ENCODE assay signal across 1 cellular context in the genomic region with DNA sequence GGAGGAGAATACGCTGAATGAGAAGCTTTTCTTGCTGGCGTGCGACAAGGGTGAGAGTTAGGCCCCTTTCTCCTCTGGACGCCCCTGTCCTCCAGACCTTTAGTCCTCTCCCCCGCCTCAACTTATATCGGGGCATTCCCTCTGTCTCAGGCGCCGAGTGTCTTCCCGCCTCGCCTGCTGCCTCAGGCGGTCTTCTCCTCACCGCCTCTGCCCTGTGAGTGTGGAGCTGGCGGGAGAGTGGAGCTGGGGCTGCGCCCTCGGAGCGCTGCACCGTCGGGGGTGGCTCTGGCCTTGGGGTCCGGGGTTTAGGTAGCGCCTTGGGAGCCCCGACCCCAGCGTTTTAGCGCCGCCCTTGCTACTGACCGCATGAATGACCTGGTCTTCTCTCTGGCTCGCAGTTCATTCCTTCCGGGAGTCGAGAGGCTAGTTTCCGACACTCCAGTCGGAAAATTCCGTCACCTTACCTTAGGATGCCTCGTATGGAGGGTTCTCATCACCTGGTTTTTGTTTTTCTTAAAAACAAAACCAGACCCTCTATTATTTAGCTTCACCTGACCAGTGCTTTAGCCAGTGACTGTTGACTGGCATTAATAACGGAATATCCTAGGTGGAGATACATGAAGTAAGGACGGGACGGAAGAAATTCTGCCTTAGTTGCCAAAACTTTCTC.
TF ChIP-seq lines count a peak whose summit lies in the region.

No MANE protein-coding gene starts in this region.

TF ChIP-seq in HepG2, 621 proteins besides CTCF, POLR2A, EP300 and RAD21 (continued from another document and continues in another):
- TF ChIP-seq ZNF512B (CRISPR knock-in tag; IDR thresholded peaks at IDR 0.05; ENCODE audit: borderline replicate concordance): peak; percentile 81
- peak; percentile 71 for TF ChIP-seq ZNF18 (CRISPR knock-in tag; IDR thresholded peaks at IDR 0.05; ENCODE audit: insufficient replicate concordance)
- 0 out of 2 replicates have a peak, but pooled peaks have one; percentile 49 for TF ChIP-seq PHF21A (CRISPR knock-in tag; IDR thresholded peaks at IDR 0.05)
- TF ChIP-seq ZNF12 (CRISPR knock-in tag; IDR thresholded peaks at IDR 0.05): no peak
- no peak for TF ChIP-seq FOXA3 (CRISPR knock-in tag; IDR thresholded peaks at IDR 0.05)
- TF ChIP-seq ZNF614 (CRISPR knock-in tag; IDR thresholded peaks at IDR 0.05; ENCODE audit: borderline replicate concordance): 0 out of 2 replicates have a peak, but pooled peaks have one; percentile 36
- no peak for TF ChIP-seq ZFP36L2 (CRISPR knock-in tag; IDR thresholded peaks at IDR 0.05)
- TF ChIP-seq SKIL (CRISPR knock-in tag; IDR thresholded peaks at IDR 0.05; ENCODE audit: borderline replicate concordance): peak; percentile 72; the same call in 1 of the 2 replicates
- peak; percentile 67; the same call in 1 of the 2 replicates for TF ChIP-seq GMEB1 (CRISPR knock-in tag; IDR thresholded peaks at IDR 0.05; ENCODE audit: borderline replicate concordance)
- no peak; the same call in 1 of the 2 replicates for TF ChIP-seq ZNF616 (CRISPR knock-in tag; IDR thresholded peaks at IDR 0.05; ENCODE audit: low read depth)
- TF ChIP-seq GZF1 (CRISPR knock-in tag; IDR thresholded peaks at IDR 0.05): no peak; the same call in 1 of the 2 replicates
- peak; percentile 46; the same call in 1 of the 2 replicates for TF ChIP-seq MTA1 (CRISPR knock-in tag; IDR thresholded peaks at IDR 0.05; ENCODE audit: borderline replicate concordance)
- peak; percentile 78 for TF ChIP-seq KMT2A (CRISPR knock-in tag; IDR thresholded peaks at IDR 0.05)
- no peak; the same call in 1 of the 2 replicates for TF ChIP-seq ZNF704 (CRISPR knock-in tag; IDR thresholded peaks at IDR 0.05; ENCODE audit: borderline replicate concordance)
- peak; percentile 43; the same call in 1 of the 2 replicates for TF ChIP-seq ZBTB7B (CRISPR knock-in tag; IDR thresholded peaks at IDR 0.05)
- no peak for TF ChIP-seq SRSF1 (optimal IDR thresholded peaks at IDR 0.05; ENCODE audit: low read depth, low read length)
- 0 out of 2 replicates have a peak, but pooled peaks have one; percentile 8 for TF ChIP-seq ZNF142 (CRISPR knock-in tag; IDR thresholded peaks at IDR 0.05)
- 0 out of 2 replicates have a peak, but pooled peaks have one; percentile 77 for TF ChIP-seq FOXO4 (CRISPR knock-in tag; conservative IDR thresholded peaks at IDR 0.05)
- no peak; the same call in 1 of the 2 replicates for TF ChIP-seq ZNF260 (CRISPR knock-in tag; IDR thresholded peaks at IDR 0.05; ENCODE audit: borderline replicate concordance, low read depth)
- no peak; the same call in 1 of the 2 replicates for TF ChIP-seq ZIK1 (CRISPR knock-in tag; IDR thresholded peaks at IDR 0.05; ENCODE audit: borderline replicate concordance, low read depth)
- TF ChIP-seq ZXDC (CRISPR knock-in tag; IDR thresholded peaks at IDR 0.05): no peak
- TF ChIP-seq, protein P1, sequence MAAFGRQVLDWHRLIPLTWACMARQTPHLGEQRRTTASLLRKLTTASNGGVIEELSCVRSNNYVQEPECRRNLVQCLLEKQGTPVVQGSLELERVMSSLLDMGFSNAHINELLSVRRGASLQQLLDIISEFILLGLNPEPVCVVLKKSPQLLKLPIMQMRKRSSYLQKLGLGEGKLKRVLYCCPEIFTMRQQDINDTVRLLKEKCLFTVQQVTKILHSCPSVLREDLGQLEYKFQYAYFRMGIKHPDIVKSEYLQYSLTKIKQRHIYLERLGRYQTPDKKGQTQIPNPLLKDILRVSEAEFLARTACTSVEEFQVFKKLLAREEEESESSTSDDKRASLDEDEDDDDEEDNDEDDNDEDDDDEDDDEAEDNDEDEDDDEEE (CRISPR knock-in tag; IDR thresholded peaks at IDR 0.05): 0 out of 2 replicates have a peak, but pooled peaks have one; percentile 27
- TF ChIP-seq, protein P2, sequence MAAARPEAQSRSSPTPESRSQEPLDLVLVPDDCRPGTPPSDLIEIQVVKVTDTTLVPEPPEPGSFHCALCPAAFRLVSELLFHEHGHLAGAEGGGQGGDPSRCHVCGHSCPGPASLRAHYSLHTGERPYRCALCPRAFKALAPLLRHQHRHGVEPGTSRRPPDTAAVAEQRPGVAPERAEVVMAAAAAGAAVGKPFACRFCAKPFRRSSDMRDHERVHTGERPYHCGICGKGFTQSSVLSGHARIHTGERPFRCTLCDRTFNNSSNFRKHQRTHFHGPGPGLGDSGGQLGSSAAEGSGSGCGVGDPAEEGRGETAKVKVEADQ (CRISPR knock-in tag; IDR thresholded peaks at IDR 0.05; ENCODE audit: borderline replicate concordance): no peak
- peak; percentile 64; the same call in 1 of the 2 replicates for TF ChIP-seq ZNF788 (CRISPR knock-in tag; IDR thresholded peaks at IDR 0.05; ENCODE audit: borderline replicate concordance)
- TF ChIP-seq KAT7 (CRISPR knock-in tag; IDR thresholded peaks at IDR 0.05; ENCODE audit: borderline replicate concordance): no peak; the same call in 1 of the 2 replicates
- TF ChIP-seq SSRP1 (CRISPR knock-in tag; IDR thresholded peaks at IDR 0.05): 0 out of 2 replicates have a peak, but pooled peaks have one; percentile 39
